13 cellular contexts compared by ENCODE assay signal in genomic region chr7:94266278-94266677, GRCh38.
DNase-seq lines count a peak whose midpoint lies in the region; ATAC-seq, FAIRE-seq and TF ChIP-seq lines count a peak whose summit lies in the region.
"Had no signal": no experiment of that assay in that cellular context is flagged by ENCODE, and none has a peak within 500 bp of the region (broad histone marks: within the 10 kb centered on the region; RNA-seq: fewer than 3 reads in every experiment).

No MANE protein-coding gene starts in this region.

- H2AFZ ChIP-seq in K562 (ENCODE audit: low read depth, low read length) (no peak overlapping the region), hepatocyte (no peak overlapping the region)

- ATAC-seq in K562, result no peak
- peak; percentile 85 for ATAC-seq in upper lobe of right lung

- intact Hi-C loops in K562 (cut with micrococcal nuclease), result no loop called here
- intact Hi-C loops in upper lobe of right lung (cut with DNase I), result no loop called here
- intact Hi-C loops in Caco-2 (cut with micrococcal nuclease; ENCODE audit: unreplicated experiment), result no loop called here

- peaks cover 24% of the 10 kb centered on the region for H3K27me3 Mint-ChIP-seq in Caco-2 (ENCODE audit: insufficient read depth, unreplicated experiment)

- peaks cover 5% of the 10 kb centered on the region for H3K4me1 Mint-ChIP-seq in Caco-2 (ENCODE audit: low read depth, unreplicated experiment)
- H3K4me1 Mint-ChIP-seq: memory B cell had no signal

- in situ Hi-C loops in K562 (cut with MboI) (no loop called here), ACHN (cut with HindIII; ENCODE audit: low pct_ligation_motif_present, low pct_unique_long_range_greater_than_20kb, low sequenced_read_pairs) (no loop called here)

- H3K9me3 ChIP-seq in K562 (replicated peaks; ENCODE audit: control insufficient read depth, insufficient read depth, low read depth, low read length) (no peaks in the 10 kb centered on the region), hepatocyte (ENCODE audit: low read depth) (no peaks in the 10 kb centered on the region), upper lobe of right lung (no peaks in the 10 kb centered on the region), Caco-2 (no peaks in the 10 kb centered on the region)

- H3K27ac ChIP-seq in K562 (ENCODE audit: extremely low read depth, low read depth, low read length) (no peak overlapping the region), hepatocyte (no peak overlapping the region), upper lobe of right lung (no peak overlapping the region)
- H3K27ac ChIP-seq: 22Rv1 had no signal

- no peaks in the 10 kb centered on the region for H3K36me3 Mint-ChIP-seq in Caco-2 (ENCODE audit: insufficient read depth, unreplicated experiment)
- H3K36me3 Mint-ChIP-seq: memory B cell had no signal

- no peak overlapping the region for H3K4me3 Mint-ChIP-seq in Caco-2 (ENCODE audit: unreplicated experiment)
- H3K4me3 Mint-ChIP-seq: memory B cell had no signal

- H3K27ac Mint-ChIP-seq in Caco-2 (ENCODE audit: unreplicated experiment), result no peak overlapping the region
- H3K27ac Mint-ChIP-seq: memory B cell had no signal

- H3K4me1 ChIP-seq in K562 (replicated peaks in 1 of 2; ENCODE audit: control insufficient read depth in 2 of 2, insufficient read depth in 2 of 2, low read length in 2 of 2) (no peaks in the 10 kb centered on the region), hepatocyte (ENCODE audit: insufficient read depth) (no peaks in the 10 kb centered on the region), upper lobe of right lung (peaks cover 6% of the 10 kb centered on the region), Caco-2 (no peaks in the 10 kb centered on the region)

- H3K79me2 ChIP-seq in K562 (ENCODE audit: control insufficient read depth, insufficient read depth, low read length), result no peaks in the 10 kb centered on the region
- H3K79me2 ChIP-seq in hepatocyte, result no peaks in the 10 kb centered on the region

- 0% methylated on average over 4 of the region's 4 CpGs for WGBS in K562 (ENCODE audit: insufficient coverage, low coverage, missing lambda C conversion rate)
- WGBS in hepatocyte (ENCODE audit: low lambda C conversion rate, missing lambda C conversion rate), result 79% methylated on average over 4 of the region's 4 CpGs

- no peaks in the 10 kb centered on the region for H3K9me2 ChIP-seq in hepatocyte (replicated peaks; ENCODE audit: insufficient read depth)

- no peak overlapping the region for H3K4me2 ChIP-seq in K562 (ENCODE audit: insufficient read depth, low read length)
- no peak overlapping the region for H3K4me2 ChIP-seq in hepatocyte

- POLR2A ChIA-PET in K562 (lab: Yijun Ruan, JAX) (no interaction called here), Caco-2 (lab: Charles Lee) (no interaction called here)

- no peak for TF ChIP-seq POLR2A in K562 (conservative IDR thresholded peaks at IDR 0.05)

- no peak for TF ChIP-seq EP300 in K562 (IDR thresholded peaks at IDR 0.05; ENCODE audit: low read length)

- DNase-seq in DMS 273 (lab: John Stamatoyannopoulos, UW; ENCODE audit: unreplicated experiment) (peak; percentile 12), DMS 273 treated with DMSO at 0.1 percent for 48 hours (lab: John Stamatoyannopoulos, UW) (no peak), K562 (ENCODE audit: extremely low read depth in 1 of 4, low spot score in 3 of 4) (no peak), hepatocyte (ENCODE audit: low spot score) (peak; percentile 14), upper lobe of right lung (no peak), NCI-H187 (lab: John Stamatoyannopoulos, UW) (no peak), ACHN (no peak), Caco-2 (no peak)
- DNase-seq: central memory CD4-positive, alpha-beta T cell; foreskin melanocyte; SHP77 had no signal

- no peak for TF ChIP-seq RAD21 in K562 (CRISPR knock-in tag; conservative IDR thresholded peaks at IDR 0.05 in 1 of 2, IDR thresholded peaks at IDR 0.05 in 1 of 2)

- BruUV-seq in K562 (replicated peaks; lab: Mats Ljungman, UMichigan) (no TSS peak), Caco-2 (replicated peaks; lab: Mats Ljungman, UMichigan) (no TSS peak)

- H4K20me1 ChIP-seq in K562 (replicated peaks; ENCODE audit: control insufficient read depth, insufficient read depth, low read length) (no peaks in the 10 kb centered on the region), hepatocyte (ENCODE audit: insufficient read depth, poor library complexity, severe bottlenecking) (no peaks in the 10 kb centered on the region)

- no peaks in the 10 kb centered on the region for H3K9me3 Mint-ChIP-seq in Caco-2 (ENCODE audit: unreplicated experiment)
- H3K9me3 Mint-ChIP-seq: memory B cell had no signal

- no peaks in the 10 kb centered on the region for H3K27me3 ChIP-seq in K562 (ENCODE audit: control insufficient read depth in 2 of 2, insufficient read depth in 2 of 2, low read length in 2 of 2)
- no peaks in the 10 kb centered on the region for H3K27me3 ChIP-seq in hepatocyte
- no peaks in the 10 kb centered on the region for H3K27me3 ChIP-seq in upper lobe of right lung
- H3K27me3 ChIP-seq in Caco-2 (replicated peaks; ENCODE audit: control insufficient read depth, insufficient read depth, low read length), result no peaks in the 10 kb centered on the region

- TF ChIP-seq CTCF in K562 (IDR thresholded peaks at IDR 0.05 in 2 of 3, conservative IDR thresholded peaks at IDR 0.05 in 1 of 3; ENCODE audit: insufficient read depth in 2 of 3, low read depth in 1 of 3, low read length in 3 of 3) (no peak), hepatocyte (IDR thresholded peaks at IDR 0.05; ENCODE audit: poor library complexity) (no peak), upper lobe of right lung (IDR thresholded peaks at IDR 0.05) (no peak), Caco-2 (IDR thresholded peaks at IDR 0.05; ENCODE audit: insufficient read depth in 1 of 2, low read depth in 1 of 2, low read length in 1 of 2, severe bottlenecking in 1 of 2, unreplicated experiment in 1 of 2) (no peak)

- no peak overlapping the region for H3K9ac ChIP-seq in K562 (ENCODE audit: insufficient read depth in 1 of 2, low read depth in 2 of 2, low read length in 2 of 2)

- H3K4me3 ChIP-seq in K562, result no peak overlapping the region
- H3K4me3 ChIP-seq in hepatocyte, result no peak overlapping the region
- no peak overlapping the region for H3K4me3 ChIP-seq in upper lobe of right lung
- H3K4me3 ChIP-seq in Caco-2 (ENCODE audit: low read depth, low read length), result no peak overlapping the region

- FAIRE-seq in K562 (lab: Jason Lieb, UNC), result no peak

- no peaks in the 10 kb centered on the region for H3K9me1 ChIP-seq in K562 (ENCODE audit: control insufficient read depth, insufficient read depth, low read length)

- H3K36me3 ChIP-seq in K562 (ENCODE audit: control insufficient read depth, insufficient read depth, low read length), result no peaks in the 10 kb centered on the region
- no peaks in the 10 kb centered on the region for H3K36me3 ChIP-seq in hepatocyte (replicated peaks; ENCODE audit: insufficient read depth, low read depth)
- H3K36me3 ChIP-seq in upper lobe of right lung, result no peaks in the 10 kb centered on the region
- H3K36me3 ChIP-seq in Caco-2 (ENCODE audit: control insufficient read depth, insufficient read depth, low read length), result no peaks in the 10 kb centered on the region

- CTCF ChIA-PET in K562 (lab: Yijun Ruan, JAX; ENCODE audit: low intra/inter-chr PET ratio), result no interaction called here
- CTCF ChIA-PET in Caco-2 (lab: Charles Lee), result no interaction called here

TF ChIP-seq in K562, 482 proteins besides CTCF, POLR2A, EP300 and RAD21 (continues in another document):
- no peak for TF ChIP-seq CEBPG (CRISPR knock-in tag; IDR thresholded peaks at IDR 0.05)
- peak; percentile 55 to 95; a peak in 3 of 4 replicates for TF ChIP-seq CEBPG (tag; conservative IDR thresholded peaks at IDR 0.05 in 1 of 2, IDR thresholded peaks at IDR 0.05 in 1 of 2)
- TF ChIP-seq, protein P1, sequence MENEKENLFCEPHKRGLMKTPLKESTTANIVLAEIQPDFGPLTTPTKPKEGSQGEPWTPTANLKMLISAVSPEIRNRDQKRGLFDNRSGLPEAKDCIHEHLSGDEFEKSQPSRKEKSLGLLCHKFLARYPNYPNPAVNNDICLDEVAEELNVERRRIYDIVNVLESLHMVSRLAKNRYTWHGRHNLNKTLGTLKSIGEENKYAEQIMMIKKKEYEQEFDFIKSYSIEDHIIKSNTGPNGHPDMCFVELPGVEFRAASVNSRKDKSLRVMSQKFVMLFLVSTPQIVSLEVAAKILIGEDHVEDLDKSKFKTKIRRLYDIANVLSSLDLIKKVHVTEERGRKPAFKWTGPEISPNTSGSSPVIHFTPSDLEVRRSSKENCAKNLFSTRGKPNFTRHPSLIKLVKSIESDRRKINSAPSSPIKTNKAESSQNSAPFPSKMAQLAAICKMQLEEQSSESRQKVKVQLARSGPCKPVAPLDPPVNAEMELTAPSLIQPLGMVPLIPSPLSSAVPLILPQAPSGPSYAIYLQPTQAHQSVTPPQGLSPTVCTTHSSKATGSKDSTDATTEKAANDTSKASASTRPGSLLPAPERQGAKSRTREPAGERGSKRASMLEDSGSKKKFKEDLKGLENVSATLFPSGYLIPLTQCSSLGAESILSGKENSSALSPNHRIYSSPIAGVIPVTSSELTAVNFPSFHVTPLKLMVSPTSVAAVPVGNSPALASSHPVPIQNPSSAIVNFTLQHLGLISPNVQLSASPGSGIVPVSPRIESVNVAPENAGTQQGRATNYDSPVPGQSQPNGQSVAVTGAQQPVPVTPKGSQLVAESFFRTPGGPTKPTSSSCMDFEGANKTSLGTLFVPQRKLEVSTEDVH (IDR thresholded peaks at IDR 0.05; ENCODE audit: low read depth, partially characterized antibody), result no peak
- TF ChIP-seq CEBPB (tag; IDR thresholded peaks at IDR 0.05), result peak; percentile 95
- TF ChIP-seq, protein P2, sequence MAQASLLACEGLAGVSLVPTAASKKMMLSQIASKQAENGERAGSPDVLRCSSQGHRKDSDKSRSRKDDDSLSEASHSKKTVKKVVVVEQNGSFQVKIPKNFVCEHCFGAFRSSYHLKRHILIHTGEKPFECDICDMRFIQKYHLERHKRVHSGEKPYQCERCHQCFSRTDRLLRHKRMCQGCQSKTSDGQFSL (CRISPR knock-in tag; IDR thresholded peaks at IDR 0.05), result no peak
- TF ChIP-seq, protein P2 (tag; IDR thresholded peaks at IDR 0.05), result no peak
- no peak for TF ChIP-seq FOXO4 (CRISPR knock-in tag; IDR thresholded peaks at IDR 0.05)

Comparison
In these comparisons a context has a peak if more than half of its experiments do, and no peak if none do; other contexts are left out.
1. DNase-seq: peak in DMS 273 (single experiment) and hepatocyte (single experiment); none in DMS 273 treated with DMSO at 0.1 percent for 48 hours (single experiment), K562 (0 of 4), upper lobe of right lung (single experiment), NCI-H187 (0 of 2), ACHN (single experiment) and Caco-2 (0 of 2).